8 cellular contexts compared by ENCODE assay signal in the genomic region with DNA sequence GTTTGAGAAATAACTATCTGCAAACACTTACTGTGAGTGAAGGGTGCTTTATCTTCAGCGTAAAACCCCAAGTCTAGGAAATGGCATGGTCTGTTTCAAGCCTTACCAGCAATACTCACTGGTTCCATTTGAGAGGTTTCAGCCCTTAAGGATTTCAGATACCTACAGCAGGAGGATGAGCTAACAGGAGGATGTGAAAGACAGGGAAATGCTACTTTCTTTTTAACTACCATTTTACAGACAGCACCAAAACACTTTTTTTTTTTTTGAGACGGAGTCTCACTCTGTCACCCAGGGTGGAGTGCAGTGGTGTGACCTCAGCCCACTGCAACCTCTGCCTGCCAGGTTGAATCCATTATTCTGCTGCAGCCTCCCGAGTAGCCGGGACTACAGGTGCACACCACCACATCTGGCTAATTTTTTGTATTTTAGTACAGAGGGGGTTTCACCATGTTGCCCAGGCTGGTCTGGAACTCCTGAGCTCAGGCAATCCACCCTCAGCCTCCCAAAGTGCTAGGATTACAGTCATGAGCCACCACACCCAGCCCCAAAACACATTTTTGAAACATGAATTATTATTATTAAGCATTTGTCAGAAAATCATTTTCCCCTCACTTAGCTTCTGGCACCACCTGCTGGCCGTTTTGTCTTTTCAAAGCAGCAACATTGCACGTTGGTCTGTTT. TPM values are rescaled to one million over a fixed set of nuclear protein-coding genes. Genes with fewer than 3 reads are reported as not detected.
DNase-seq lines count a peak whose midpoint lies in the region; ATAC-seq and TF ChIP-seq lines count a peak whose summit lies in the region.

No MANE protein-coding gene starts in this region.

- H3K36me3 ChIP-seq in GM23248 (ENCODE audit: low read depth): no peaks in the 10 kb centered on the region; the same call in 1 of the 2 replicates
- peaks cover 65% of the 10 kb centered on the region for H3K36me3 ChIP-seq in OCI-LY1 (ENCODE audit: insufficient read depth, low read length)
- no peaks in the 10 kb centered on the region for H3K36me3 ChIP-seq in fibroblast of lung (ENCODE audit: control insufficient read depth, insufficient read depth, low read length)
- H3K36me3 ChIP-seq in thymus (ENCODE audit: control insufficient read depth, insufficient read depth): peaks cover 25% of the 10 kb centered on the region

- TF ChIP-seq CTCF in OCI-LY1 (IDR thresholded peaks at IDR 0.05; ENCODE audit: low read length): peak; percentile 84
- peak; percentile 66 to 72 for TF ChIP-seq CTCF in fibroblast of lung (conservative IDR thresholded peaks at IDR 0.05 in 1 of 2, IDR thresholded peaks at IDR 0.05 in 1 of 2; ENCODE audit: low read depth in 1 of 2, low read length in 2 of 2)

- H3F3A ChIP-seq in GM23248 (ENCODE audit: insufficient read depth): peaks cover 11% of the 10 kb centered on the region; the same call in 1 of the 2 replicates
- peaks cover 6% of the 10 kb centered on the region; the same call in 1 of the 2 replicates for H3F3A ChIP-seq in OCI-LY1 (ENCODE audit: insufficient read depth, low read length)

- H2AFZ ChIP-seq in GM23248: no peak overlapping the region
- no peak overlapping the region for H2AFZ ChIP-seq in OCI-LY1 (ENCODE audit: low read length)
- no peak overlapping the region for H2AFZ ChIP-seq in fibroblast of lung (ENCODE audit: low read length)

- H3K4me2 ChIP-seq in GM23248 (ENCODE audit: unreplicated experiment) (no peak overlapping the region), OCI-LY1 (ENCODE audit: low read length) (peak overlapping the region; percentile 44), fibroblast of lung (ENCODE audit: extremely low read depth, insufficient read depth, low read length) (no peak overlapping the region)

- peak; percentile 58 to 62 for DNase-seq in AML-193 (lab: John Stamatoyannopoulos, UW)
- peak; percentile 87 for DNase-seq in GM23248
- DNase-seq in activated T-cell treated with anti-CD3 and anti-CD28 coated beads, Interleukin-2, amount 50 U/mL, for 1 hour: peak; percentile 74
- peak; percentile 50 to 77 for DNase-seq in fibroblast of lung (ENCODE audit: low read depth in 2 of 2)
- DNase-seq in occipital lobe (lab: John Stamatoyannopoulos, UW): peak; percentile 12

- H3K9me3 ChIP-seq in GM23248 (ENCODE audit: low read depth) (no peaks in the 10 kb centered on the region), OCI-LY1 (ENCODE audit: low read length) (no peaks in the 10 kb centered on the region), fibroblast of lung (ENCODE audit: control insufficient read depth, insufficient read depth, low read depth, low read length) (no peaks in the 10 kb centered on the region), thymus (ENCODE audit: control insufficient read depth) (no peaks in the 10 kb centered on the region)

- no peak for ATAC-seq in GM21447 (IDR thresholded peaks at IDR 0.05; ENCODE audit: unreplicated experiment)

- no peaks in the 10 kb centered on the region for H3K9me2 ChIP-seq in GM23248 (ENCODE audit: insufficient read depth)
- H3K9me2 ChIP-seq in OCI-LY1 (ENCODE audit: low read depth, low read length): no peaks in the 10 kb centered on the region

- WGBS in GM23248 (ENCODE audit: low coverage in 1 of 2, low lambda C conversion rate in 2 of 2, missing lambda C conversion rate in 2 of 2), 2 experiments: 32 to 39% methylated on average over 6 of the region's 6 CpGs
- WGBS in thymus: 46% methylated on average over 6 of the region's 6 CpGs

- in situ Hi-C loops in GM23248 (cut with MboI): loop anchor here (25.0 kb wide), 1 partner anchor 375 kb away; no protein-coding TSS in a partner anchor

- H3K79me2 ChIP-seq in GM23248 (ENCODE audit: insufficient read depth): peaks cover 62% of the 10 kb centered on the region
- peaks cover 44% of the 10 kb centered on the region for H3K79me2 ChIP-seq in OCI-LY1 (ENCODE audit: insufficient read depth, low read length)
- H3K79me2 ChIP-seq in fibroblast of lung (ENCODE audit: control insufficient read depth, insufficient read depth, low read length): peaks cover 26% of the 10 kb centered on the region

- no peak overlapping the region for H3K4me3 ChIP-seq in GM23248
- H3K4me3 ChIP-seq in OCI-LY1 (ENCODE audit: low read depth, low read length, poor library complexity, severe bottlenecking): peak overlapping the region; percentile 15
- no peak overlapping the region for H3K4me3 ChIP-seq in fibroblast of lung (replicated peaks in 1 of 4; ENCODE audit: control extremely low read depth in 1 of 4, insufficient read depth in 1 of 4, low read depth in 3 of 4, low read length in 4 of 4)
- H3K4me3 ChIP-seq in thymus (ENCODE audit: low read length): peak overlapping the region; percentile 65

- H3K9ac ChIP-seq in GM23248 (0 out of 2 replicates have a peak overlapping the region, but pooled peaks have one; percentile 2), OCI-LY1 (ENCODE audit: low read length) (no peak overlapping the region; the same call in 1 of the 2 replicates), fibroblast of lung (ENCODE audit: insufficient read depth, low read length) (no peak overlapping the region)

- H4K20me1 ChIP-seq in GM23248 (ENCODE audit: insufficient read depth) (no peaks in the 10 kb centered on the region), OCI-LY1 (ENCODE audit: insufficient read depth, low read length) (no peaks in the 10 kb centered on the region), fibroblast of lung (ENCODE audit: control insufficient read depth, extremely low read depth, insufficient read depth, low read length) (no peaks in the 10 kb centered on the region)

- H3K27ac ChIP-seq in GM23248 (0 out of 2 replicates have a peak overlapping the region, but pooled peaks have one; percentile 6), OCI-LY1 (ENCODE audit: low read depth, low read length, poor library complexity, severe bottlenecking) (peak overlapping the region; percentile 88), fibroblast of lung (ENCODE audit: insufficient read depth, low read length) (no peak overlapping the region), thymus (ENCODE audit: low read depth) (peak overlapping the region; percentile 55)

- H3K27me3 ChIP-seq in GM23248 (replicated peaks; ENCODE audit: insufficient read depth) (no peaks in the 10 kb centered on the region), OCI-LY1 (ENCODE audit: insufficient read depth, low read length) (no peaks in the 10 kb centered on the region), fibroblast of lung (ENCODE audit: control insufficient read depth, insufficient read depth, low read length) (no peaks in the 10 kb centered on the region), thymus (ENCODE audit: control insufficient read depth, insufficient read depth) (no peaks in the 10 kb centered on the region)

- H3K4me1 ChIP-seq in GM23248 (ENCODE audit: insufficient read depth) (peaks cover 10% of the 10 kb centered on the region; the same call in 1 of the 2 replicates), OCI-LY1 (ENCODE audit: insufficient read depth, low read length, severe bottlenecking) (peaks cover 47% of the 10 kb centered on the region), fibroblast of lung (ENCODE audit: control insufficient read depth, extremely low read depth, insufficient read depth, low read length) (peaks cover 4% of the 10 kb centered on the region), thymus (ENCODE audit: control insufficient read depth, insufficient read depth, low read length) (peaks cover 45% of the 10 kb centered on the region)

RNA-seq across cellular contexts. Expression of a gene that starts 4.6 kb away (rescaled TPM):
- 3.7 and 7.5 TPM in 2 replicates for total RNA-seq in GM23248 (2014; rRNA removed; shearing (Covaris generic))
- 21.3 and 22.9 TPM in 2 replicates for polyA plus RNA-seq in GM23248 (2016; fragmentation: Nextera tagmentation; extraction: Ambion mirVana)
- total RNA-seq in fibroblast of lung: 10.8 and 17.5 TPM in 2 replicates
- polyA plus RNA-seq in fibroblast of lung: 9.5 and 10.4 TPM in 2 replicates
- 15.5 TPM in 2 replicates for polyA plus RNA-seq in fibroblast of lung (2012)
- polyA minus RNA-seq in fibroblast of lung (ENCODE audit: low replicate concordance): 7.9 and 12.7 TPM in 2 replicates
- total RNA-seq in occipital lobe: 13.9 TPM
- polyA plus RNA-seq in thymus: 46.0 TPM

RNA-seq across cellular contexts. Expression of a gene that starts 4.8 kb away (rescaled TPM):
- total RNA-seq in GM23248 (2014; rRNA removed; shearing (Covaris generic)): 26.6 and 51.6 TPM in 2 replicates
- polyA plus RNA-seq in GM23248 (2016; fragmentation: Nextera tagmentation; extraction: Ambion mirVana): 11.3 and 18.0 TPM in 2 replicates
- 31.6 and 50.5 TPM in 2 replicates for total RNA-seq in fibroblast of lung
- polyA plus RNA-seq in fibroblast of lung: 17.2 and 21.9 TPM in 2 replicates
- polyA plus RNA-seq in fibroblast of lung (2012): 9.3 and 13.3 TPM in 2 replicates
- polyA minus RNA-seq in fibroblast of lung (ENCODE audit: low replicate concordance): 3.2 and 11.9 TPM in 2 replicates
- total RNA-seq in occipital lobe: 101 TPM
- 25.5 TPM for polyA plus RNA-seq in thymus

RNA-seq across cellular contexts. Expression of a gene that starts 33.9 kb away (rescaled TPM):
- 425 and 481 TPM in 2 replicates for total RNA-seq in GM23248 (2014; rRNA removed; shearing (Covaris generic))
- 91.0 and 95.0 TPM in 2 replicates for polyA plus RNA-seq in GM23248 (2016; fragmentation: Nextera tagmentation; extraction: Ambion mirVana)
- total RNA-seq in fibroblast of lung: 97.8 and 173 TPM in 2 replicates
- 450 and 701 TPM in 2 replicates for polyA plus RNA-seq in fibroblast of lung
- 213 and 353 TPM in 2 replicates for polyA plus RNA-seq in fibroblast of lung (2012)
- 83.1 and 133 TPM in 2 replicates for polyA minus RNA-seq in fibroblast of lung (ENCODE audit: low replicate concordance)
- 75.0 TPM for total RNA-seq in occipital lobe
- 141 TPM for polyA plus RNA-seq in thymus

Comparison
In these comparisons a context has a peak if more than half of its experiments do, and no peak if none do; other contexts are left out.
1. DNase-seq: peak in every context shown above with its lines; median percentile 87 in GM23248; 74 in activated T-cell treated with anti-CD3 and anti-CD28 coated beads, Interleukin-2, amount 50 U/mL, for 1 hour; 64 in fibroblast of lung; 60 in AML-193; 12 in occipital lobe.
2. H3K4me3 ChIP-seq: peak in OCI-LY1 (single experiment) and thymus (single experiment); none in GM23248 (single experiment) and fibroblast of lung (0 of 4).